8 cellular contexts compared by ENCODE assay signal in the genomic region with DNA sequence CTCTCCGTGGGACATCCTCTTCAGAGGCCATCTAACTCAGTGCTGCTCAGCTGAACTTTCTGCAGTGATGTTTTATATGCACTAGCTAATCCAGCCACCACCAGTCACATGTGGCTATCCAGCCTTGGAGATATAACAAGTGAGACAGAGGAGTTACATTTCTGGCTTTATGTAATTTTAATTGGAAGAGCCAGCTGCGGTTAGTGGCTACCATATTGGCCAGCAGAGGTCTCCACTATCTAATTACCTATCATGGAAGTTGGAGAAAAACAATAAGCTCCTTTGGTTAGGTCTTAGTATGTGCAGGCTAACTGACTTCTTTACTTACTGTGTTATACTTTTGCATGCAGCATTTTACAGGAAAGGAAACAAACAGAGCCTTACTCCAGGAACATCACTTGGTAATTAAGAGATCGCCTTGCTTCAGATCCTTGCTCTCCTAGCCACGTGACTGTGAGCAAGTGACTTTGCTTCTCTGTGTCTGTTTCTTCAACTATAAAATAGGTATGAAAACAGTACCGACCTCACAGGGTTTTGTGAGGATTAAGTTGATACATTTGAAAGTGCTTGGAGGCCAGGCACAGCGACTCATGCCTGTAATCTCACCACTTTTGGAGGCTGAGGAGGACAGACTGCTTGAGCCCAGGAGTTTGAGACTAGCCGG. TPM values are rescaled to one million over a fixed set of nuclear protein-coding genes. Genes with fewer than 3 reads are reported as not detected.
A peak's percentile ranks its signal among the peaks of the same experiment; 100 is the strongest.
DNase-seq lines count a peak whose midpoint lies in the region; ATAC-seq and TF ChIP-seq lines count a peak whose summit lies in the region.

No MANE protein-coding gene starts in this region.

- H3K27me3 Mint-ChIP-seq in stimulated activated naive B cell treated with anti-CD40 and anti-IgM and Interleukin-4, amounts not matched to agents 10 μg/mL and 1 μg/mL and 100 μg/mL, for 72 hours = peaks cover 58 to 88% of the 10 kb centered on the region in 2 donors

- no peaks in the 10 kb centered on the region for H3K9me3 ChIP-seq in WERI-Rb-1 (ENCODE audit: severe bottlenecking)
- H3K9me3 ChIP-seq in right atrium auricular region = no peaks in the 10 kb centered on the region

- no peak overlapping the region for H3K27ac Mint-ChIP-seq in stimulated activated naive B cell treated with anti-CD40 and anti-IgM and Interleukin-4, amounts not matched to agents 10 μg/mL and 1 μg/mL and 100 μg/mL, for 72 hours

- H3K27ac ChIP-seq in WERI-Rb-1 (no peak overlapping the region), right atrium auricular region (no peak overlapping the region)

- H3K9me3 Mint-ChIP-seq in stimulated activated naive B cell treated with anti-CD40 and anti-IgM and Interleukin-4, amounts not matched to agents 10 μg/mL and 1 μg/mL and 100 μg/mL, for 72 hours = peaks cover 0 to 7% of the 10 kb centered on the region in 2 donors

- H3K36me3 ChIP-seq in WERI-Rb-1 = no peaks in the 10 kb centered on the region
- no peaks in the 10 kb centered on the region for H3K36me3 ChIP-seq in right atrium auricular region

- peak; percentile 19 to 36 for ATAC-seq in stimulated activated naive B cell treated with anti-CD40 and anti-IgM and Interleukin-4, amounts not matched to agents 10 μg/mL and 1 μg/mL and 100 μg/mL, for 72 hours (replicated peaks)

- peaks cover 20 to 38% of the 10 kb centered on the region in 2 donors for H3K4me1 Mint-ChIP-seq in stimulated activated naive B cell treated with anti-CD40 and anti-IgM and Interleukin-4, amounts not matched to agents 10 μg/mL and 1 μg/mL and 100 μg/mL, for 72 hours

- peaks cover 0 to 25% of the 10 kb centered on the region in 2 donors for H3K4me1 ChIP-seq in right atrium auricular region

- H3K4me3 Mint-ChIP-seq in stimulated activated naive B cell treated with anti-CD40 and anti-IgM and Interleukin-4, amounts not matched to agents 10 μg/mL and 1 μg/mL and 100 μg/mL, for 72 hours = no peak overlapping the region

- no peak overlapping the region for H3K4me3 ChIP-seq in WERI-Rb-1 (ENCODE audit: low read depth, low read length)
- H3K4me3 ChIP-seq in right atrium auricular region = no peak overlapping the region

- TF ChIP-seq CTCF in WERI-Rb-1 (IDR thresholded peaks at IDR 0.05; ENCODE audit: low read depth, low read length) (peak; percentile 61), right atrium auricular region (IDR thresholded peaks at IDR 0.05) (peak; percentile 40 to 75)

- peaks cover 82% of the 10 kb centered on the region for H3K27me3 ChIP-seq in WERI-Rb-1 (ENCODE audit: insufficient read depth, low read depth, severe bottlenecking)
- H3K27me3 ChIP-seq in right atrium auricular region = peaks cover 4 to 11% of the 10 kb centered on the region in 2 donors

- H3K36me3 Mint-ChIP-seq in stimulated activated naive B cell treated with anti-CD40 and anti-IgM and Interleukin-4, amounts not matched to agents 10 μg/mL and 1 μg/mL and 100 μg/mL, for 72 hours = peaks cover 0 to 13% of the 10 kb centered on the region in 2 donors

- peak; percentile 13 for DNase-seq in SKM-1 treated with dmso at 0.1 percent for 144 hours (lab: John Stamatoyannopoulos, UW; ENCODE audit: unreplicated experiment)
- no peak for DNase-seq in SKM-1 (lab: John Stamatoyannopoulos, UW; ENCODE audit: unreplicated experiment)
- DNase-seq in MV-4-11 (lab: John Stamatoyannopoulos, UW) = peak; percentile 47
- DNase-seq in WERI-Rb-1 = no peak
- no peak for DNase-seq in right atrium auricular region (ENCODE audit: low spot score)
- DNase-seq in stimulated activated naive B cell treated with anti-CD40 and anti-IgM and Interleukin-4, amounts not matched to agents 10 μg/mL and 1 μg/mL and 100 μg/mL, for 72 hours = no peak
- no peak for DNase-seq in stimulated activated CD4-positive, alpha-beta T cell treated with anti-CD3 and anti-CD28 coated beads, Interleukin-2, amount 100 ng/mL, for 24 hours
- DNase-seq in stimulated activated CD4-positive, alpha-beta T cell treated with anti-CD3 and anti-CD28 coated beads, Interleukin-4, amount 100 ng/mL, for 4 hours = no peak

RNA-seq across cellular contexts. Expression of a gene that starts 1.6 kb away (rescaled TPM):
- total RNA-seq in right atrium auricular region = 1 to 10 TPM in 1 of 2 donors, not detected in 1; 4.5 TPM

RNA-seq across cellular contexts. Expression of a gene that starts 5.3 kb away (rescaled TPM):
- total RNA-seq in right atrium auricular region = 10 to 100 TPM; 12.5 to 24.4 TPM

RNA-seq across cellular contexts. Expression of a gene that starts 13.7 kb away (rescaled TPM):
- not detected for total RNA-seq in right atrium auricular region

RNA-seq across cellular contexts. Expression of a gene that starts 19.7 kb away (rescaled TPM):
- 1 to 10 TPM in 1 of 2 donors, not detected in 1; 2.9 TPM for total RNA-seq in right atrium auricular region

RNA-seq across cellular contexts. Expression of a gene that starts 37.4 kb away (rescaled TPM):
- total RNA-seq in right atrium auricular region = 1 to 10 TPM; 1.5 to 1.6 TPM

Comparison
In these comparisons a context has a peak if more than half of its experiments do, and no peak if none do; other contexts are left out.
1. DNase-seq: peak in SKM-1 treated with dmso at 0.1 percent for 144 hours (single experiment) and MV-4-11 (single experiment); none in SKM-1 (single experiment), WERI-Rb-1 (single experiment), right atrium auricular region (single experiment), stimulated activated naive B cell treated with anti-CD40 and anti-IgM and Interleukin-4, amounts not matched to agents 10 μg/mL and 1 μg/mL and 100 μg/mL, for 72 hours (single experiment), stimulated activated CD4-positive, alpha-beta T cell treated with anti-CD3 and anti-CD28 coated beads, Interleukin-2, amount 100 ng/mL, for 24 hours (0 of 2) and stimulated activated CD4-positive, alpha-beta T cell treated with anti-CD3 and anti-CD28 coated beads, Interleukin-4, amount 100 ng/mL, for 4 hours (0 of 2).